ENCODE assay signal across 30 cellular contexts in the genomic region with DNA sequence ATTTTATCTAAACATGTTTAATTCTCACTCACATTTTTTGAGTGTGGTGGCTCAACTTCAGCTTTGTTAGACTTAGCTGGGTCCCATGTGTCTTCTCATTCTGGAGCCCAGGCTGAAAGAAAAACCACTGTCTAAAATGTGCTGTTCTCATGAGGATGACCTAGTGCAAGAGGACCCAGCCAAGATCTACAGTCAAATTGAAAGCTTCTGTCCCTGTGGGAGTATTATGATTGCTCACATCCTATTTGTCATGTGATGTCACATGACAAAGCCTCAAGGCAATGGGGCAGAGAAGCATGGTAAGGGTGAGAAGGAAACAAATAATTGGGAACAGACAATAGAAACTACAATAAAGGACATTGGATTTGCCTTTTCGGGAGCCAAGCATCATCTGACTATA.
DNase-seq lines count a peak whose midpoint lies in the region; ATAC-seq lines count a peak whose summit lies in the region.
"Had no signal": no experiment of that assay in that cellular context is flagged by ENCODE, and none has a peak within 500 bp of the region (broad histone marks: within the 10 kb centered on the region; RNA-seq: fewer than 3 reads in every experiment).

No MANE protein-coding gene starts in this region.

- ATAC-seq in HG03103 (IDR thresholded peaks at IDR 0.05; ENCODE audit: low read depth, unreplicated experiment): peak; percentile 49
- ATAC-seq in GM21515 (IDR thresholded peaks at IDR 0.05; ENCODE audit: unreplicated experiment): no peak
- no peak for ATAC-seq in HG02840 (IDR thresholded peaks at IDR 0.05; ENCODE audit: low FRiP score, unreplicated experiment)
- ATAC-seq in HG02938 (IDR thresholded peaks at IDR 0.05; ENCODE audit: unreplicated experiment): no peak
- ATAC-seq: activated CD8-positive, alpha-beta memory T cell treated with anti-CD3 and anti-CD28 coated beads, Interleukin-2, amount 10 ng/mL, durations not matched to agents 7 days and 5 days; activated T-cell treated with anti-CD3 and anti-CD28 coated beads, Interleukin-2, amount 50 U/mL, for 72 hours; body of pancreas; CD8-positive, alpha-beta T cell; gastroesophageal sphincter; left colon had no signal

- DNase-seq in NCI-H748 (lab: John Stamatoyannopoulos, UW; ENCODE audit: unreplicated experiment) (peak; percentile 19), NCI-H748 treated with DMSO at 0.1 percent for 48 hours (lab: John Stamatoyannopoulos, UW) (no peak), NCI-H2029 (lab: John Stamatoyannopoulos, UW) (peak; percentile 60), NCI-H446 (lab: John Stamatoyannopoulos, UW) (no peak)
- DNase-seq: activated B cell treated with CpG ODN at 0.5 μM for 24 hours; activated CD4-positive, alpha-beta T cell treated with anti-CD3 and anti-CD28 coated beads, Interleukin-2, amount 50 U/mL, for 1 hour; activated CD8-positive, alpha-beta memory T cell treated with anti-CD3 and anti-CD28 coated beads, Interleukin-2, amount 10 ng/mL, durations not matched to agents 7 days and 5 days; activated naive CD4-positive, alpha-beta T cell; activated T-cell treated with anti-CD3 and anti-CD28 coated beads, Interleukin-2, amount 50 U/mL, for 72 hours; adrenal gland; AML-193; body of pancreas; CD8-positive, alpha-beta T cell; esophagus squamous epithelium; hypothalamus; immature natural killer cell; left colon; MG63; NCI-H1105 treated with DMSO at 0.1 percent for 48 hours; NCI-H2081 treated with DMSO at 0.1 percent for 48 hours; NCI-H446 treated with DMSO at 0.1 percent for 48 hours; ovary; Peyer's patch; stimulated activated CD4-positive, alpha-beta T cell treated with anti-CD3 and anti-CD28 coated beads, Interleukin-2, amount 100 ng/mL, for 24 hours; transverse colon had no signal

Comparison
In these comparisons a context has a peak if more than half of its experiments do, and no peak if none do; other contexts are left out.
1. DNase-seq: peak in NCI-H748 (single experiment) and NCI-H2029 (single experiment); none in NCI-H748 treated with DMSO at 0.1 percent for 48 hours (single experiment) and NCI-H446 (0 of 2).